Comparison of ENCODE assay signal across 1 cellular context in the genomic region with DNA sequence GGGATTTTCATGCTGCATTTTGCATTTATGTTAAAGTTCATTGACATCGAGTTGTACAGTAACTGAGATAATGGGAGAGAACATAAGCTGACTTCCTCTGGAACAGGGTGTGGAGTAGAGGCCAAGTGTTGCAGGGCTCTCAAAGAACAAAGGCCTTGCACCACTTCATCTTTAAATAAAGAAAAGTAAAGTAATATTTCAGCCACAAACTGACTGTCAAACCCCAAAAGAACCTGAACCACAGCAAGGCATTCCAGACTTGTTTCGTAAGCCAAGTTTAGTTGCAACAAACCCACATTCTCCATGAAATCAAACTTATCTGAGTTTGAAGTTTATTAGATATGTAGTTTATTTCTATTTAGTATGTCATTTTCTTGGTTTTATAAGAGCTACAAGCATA.
TF ChIP-seq lines count a peak whose summit lies in the region.

No MANE protein-coding gene starts in this region.

TF ChIP-seq in SK-N-SH treated with all-trans-retinoic acid at 6 μM for 48 hours, 23 proteins besides CTCF, POLR2A, EP300 and RAD21 (continued from another document):
- TF ChIP-seq, protein P1, sequence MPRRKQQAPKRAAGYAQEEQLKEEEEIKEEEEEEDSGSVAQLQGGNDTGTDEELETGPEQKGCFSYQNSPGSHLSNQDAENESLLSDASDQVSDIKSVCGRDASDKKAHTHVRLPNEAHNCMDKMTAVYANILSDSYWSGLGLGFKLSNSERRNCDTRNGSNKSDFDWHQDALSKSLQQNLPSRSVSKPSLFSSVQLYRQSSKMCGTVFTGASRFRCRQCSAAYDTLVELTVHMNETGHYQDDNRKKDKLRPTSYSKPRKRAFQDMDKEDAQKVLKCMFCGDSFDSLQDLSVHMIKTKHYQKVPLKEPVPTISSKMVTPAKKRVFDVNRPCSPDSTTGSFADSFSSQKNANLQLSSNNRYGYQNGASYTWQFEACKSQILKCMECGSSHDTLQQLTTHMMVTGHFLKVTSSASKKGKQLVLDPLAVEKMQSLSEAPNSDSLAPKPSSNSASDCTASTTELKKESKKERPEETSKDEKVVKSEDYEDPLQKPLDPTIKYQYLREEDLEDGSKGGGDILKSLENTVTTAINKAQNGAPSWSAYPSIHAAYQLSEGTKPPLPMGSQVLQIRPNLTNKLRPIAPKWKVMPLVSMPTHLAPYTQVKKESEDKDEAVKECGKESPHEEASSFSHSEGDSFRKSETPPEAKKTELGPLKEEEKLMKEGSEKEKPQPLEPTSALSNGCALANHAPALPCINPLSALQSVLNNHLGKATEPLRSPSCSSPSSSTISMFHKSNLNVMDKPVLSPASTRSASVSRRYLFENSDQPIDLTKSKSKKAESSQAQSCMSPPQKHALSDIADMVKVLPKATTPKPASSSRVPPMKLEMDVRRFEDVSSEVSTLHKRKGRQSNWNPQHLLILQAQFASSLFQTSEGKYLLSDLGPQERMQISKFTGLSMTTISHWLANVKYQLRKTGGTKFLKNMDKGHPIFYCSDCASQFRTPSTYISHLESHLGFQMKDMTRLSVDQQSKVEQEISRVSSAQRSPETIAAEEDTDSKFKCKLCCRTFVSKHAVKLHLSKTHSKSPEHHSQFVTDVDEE (CRISPR knock-in tag; IDR thresholded peaks at IDR 0.05): no peak
